ENCODE assay signal across 8 cellular contexts in genomic region chr22:20084547-20085413, GRCh38. TPM values are rescaled to one million over a fixed set of nuclear protein-coding genes. Genes with fewer than 3 reads are reported as not detected.
DNase-seq lines count a peak whose midpoint lies in the region; ATAC-seq and TF ChIP-seq lines count a peak whose summit lies in the region.

No MANE protein-coding gene starts in this region.

- H3K36me3 Mint-ChIP-seq in activated CD8-positive, alpha-beta T cell treated with anti-CD3 and anti-CD28 coated beads for 36 hours (ENCODE audit: low read depth) = peaks cover 48% of the 10 kb centered on the region
- H3K36me3 Mint-ChIP-seq in activated T-helper 17 cell treated with anti-CD3 and anti-CD28 coated beads, Interleukin-2, amount 50 U/mL, for 72 hours (ENCODE audit: low read depth) = peaks cover 55% of the 10 kb centered on the region

- H3K27me3 ChIP-seq in BJ (ENCODE audit: control insufficient read depth, insufficient read depth, low read length) = no peaks in the 10 kb centered on the region

- ATAC-seq in activated CD8-positive, alpha-beta T cell treated with anti-CD3 and anti-CD28 coated beads for 36 hours = no peak
- no peak for ATAC-seq in HG03571 (IDR thresholded peaks at IDR 0.05; ENCODE audit: unreplicated experiment)
- ATAC-seq in activated T-helper 17 cell treated with anti-CD3 and anti-CD28 coated beads, Interleukin-2, amount 50 U/mL, for 72 hours (replicated peaks) = no peak

- H3K27ac Mint-ChIP-seq in activated CD8-positive, alpha-beta T cell treated with anti-CD3 and anti-CD28 coated beads for 36 hours = peak overlapping the region; percentile 14
- H3K27ac Mint-ChIP-seq in activated T-helper 17 cell treated with anti-CD3 and anti-CD28 coated beads, Interleukin-2, amount 50 U/mL, for 72 hours = no peak overlapping the region

- CTCF ChIA-PET in BJ (lab: Yijun Ruan, JAX) = interaction anchor here (1.2 kb wide), 1 partner anchor 27 kb away, joined by 4 read pairs; no protein-coding TSS in a partner anchor
- CTCF ChIA-PET in activated CD8-positive, alpha-beta T cell treated with anti-CD3 and anti-CD28 coated beads for 36 hours (lab: Charles Lee) = interaction anchor here (0.7 to 2.4 kb wide), 5 partner anchors 11 to 69 kb away, joined by 3 to 10 read pairs (median 3); no protein-coding TSS in a partner anchor

- DNase-seq in BJ (ENCODE audit: low read depth) (no peak), GM20000 (ENCODE audit: low spot score) (no peak), left kidney (ENCODE audit: low read depth, low spot score) (peak; percentile 60), DMS153 (lab: John Stamatoyannopoulos, UW) (no peak), NCI-H526 treated with DMSO at 0.1 percent for 48 hours (lab: John Stamatoyannopoulos, UW) (no peak)
- peak; percentile 57 for DNase-seq in activated CD8-positive, alpha-beta T cell treated with anti-CD3 and anti-CD28 coated beads for 36 hours

- H3K36me3 ChIP-seq in BJ (ENCODE audit: control insufficient read depth, insufficient read depth, low read length) = peaks cover 24% of the 10 kb centered on the region

- H3K4me1 Mint-ChIP-seq in activated CD8-positive, alpha-beta T cell treated with anti-CD3 and anti-CD28 coated beads for 36 hours (ENCODE audit: low read depth) = peaks cover 68% of the 10 kb centered on the region
- peaks cover 36% of the 10 kb centered on the region for H3K4me1 Mint-ChIP-seq in activated T-helper 17 cell treated with anti-CD3 and anti-CD28 coated beads, Interleukin-2, amount 50 U/mL, for 72 hours

- no peak overlapping the region for H3K4me3 Mint-ChIP-seq in activated CD8-positive, alpha-beta T cell treated with anti-CD3 and anti-CD28 coated beads for 36 hours
- no peak overlapping the region for H3K4me3 Mint-ChIP-seq in activated T-helper 17 cell treated with anti-CD3 and anti-CD28 coated beads, Interleukin-2, amount 50 U/mL, for 72 hours

- H3K9me3 Mint-ChIP-seq in activated CD8-positive, alpha-beta T cell treated with anti-CD3 and anti-CD28 coated beads for 36 hours = no peaks in the 10 kb centered on the region
- no peaks in the 10 kb centered on the region for H3K9me3 Mint-ChIP-seq in activated T-helper 17 cell treated with anti-CD3 and anti-CD28 coated beads, Interleukin-2, amount 50 U/mL, for 72 hours

- no peak overlapping the region for H3K4me3 ChIP-seq in BJ (ENCODE audit: low read depth, low read length)

- H3K27me3 Mint-ChIP-seq in activated CD8-positive, alpha-beta T cell treated with anti-CD3 and anti-CD28 coated beads for 36 hours = no peaks in the 10 kb centered on the region
- no peaks in the 10 kb centered on the region for H3K27me3 Mint-ChIP-seq in activated T-helper 17 cell treated with anti-CD3 and anti-CD28 coated beads, Interleukin-2, amount 50 U/mL, for 72 hours

- POLR2A ChIA-PET in BJ (lab: Charles Lee) = no interaction called here
- POLR2A ChIA-PET in activated CD8-positive, alpha-beta T cell treated with anti-CD3 and anti-CD28 coated beads for 36 hours (lab: Charles Lee) = interaction anchor here (0.6 to 1.5 kb wide), 4 partner anchors 24 to 46 kb away, joined by 3 to 5 read pairs (median 3); no protein-coding TSS in a partner anchor

- peak; percentile 37 for TF ChIP-seq CTCF in BJ (IDR thresholded peaks at IDR 0.05; ENCODE audit: insufficient read depth, low read depth, low read length)
- peak; percentile 22 for TF ChIP-seq CTCF in GM20000 (IDR thresholded peaks at IDR 0.05; ENCODE audit: extremely low read depth, missing control alignments)
- peak; percentile 54 for TF ChIP-seq CTCF in activated CD8-positive, alpha-beta T cell treated with anti-CD3 and anti-CD28 coated beads for 36 hours (IDR thresholded peaks at IDR 0.05)

- intact Hi-C loops in activated CD8-positive, alpha-beta T cell treated with anti-CD3 and anti-CD28 coated beads for 36 hours (cut with micrococcal nuclease) = loop anchor here (5.0 kb wide), 1 partner anchor 33 kb away; the partner anchor contains the start of genes RANBP1 and TRMT2A

RNA-seq across cellular contexts. Expression of gene DGCR8, which starts 4.7 kb away (rescaled TPM):
- polyA plus RNA-seq in BJ (2011; rRNA removed) = 16.3 and 21.3 TPM in 2 replicates
- polyA minus RNA-seq in BJ (2011; rRNA and poly(A)+ RNA removed) = 15.7 and 18.3 TPM in 2 replicates
- total RNA-seq in activated CD8-positive, alpha-beta T cell treated with anti-CD3 and anti-CD28 coated beads for 36 hours = 10 to 100 TPM; 35.0 to 38.8 TPM
- total RNA-seq in activated T-helper 17 cell treated with anti-CD3 and anti-CD28 coated beads, Interleukin-2, amount 50 U/mL, for 72 hours = 10 to 100 TPM; 42.8 to 43.2 TPM

RNA-seq across cellular contexts. Expression of gene RANBP1, which starts 31.1 kb away (rescaled TPM):
- 164 and 166 TPM in 2 replicates for polyA plus RNA-seq in BJ (2011; rRNA removed)
- 69.5 and 109 TPM in 2 replicates for polyA minus RNA-seq in BJ (2011; rRNA and poly(A)+ RNA removed)
- 100 to 1,000 TPM; 411 to 412 TPM for total RNA-seq in activated CD8-positive, alpha-beta T cell treated with anti-CD3 and anti-CD28 coated beads for 36 hours
- 100 to 1,000 TPM; 187 to 421 TPM for total RNA-seq in activated T-helper 17 cell treated with anti-CD3 and anti-CD28 coated beads, Interleukin-2, amount 50 U/mL, for 72 hours

RNA-seq across cellular contexts. Expression of gene TRMT2A, which starts 32.2 kb away (rescaled TPM):
- 20.1 and 34.2 TPM in 2 replicates for polyA plus RNA-seq in BJ (2011; rRNA removed)
- polyA minus RNA-seq in BJ (2011; rRNA and poly(A)+ RNA removed) = 32.0 and 49.5 TPM in 2 replicates
- total RNA-seq in activated CD8-positive, alpha-beta T cell treated with anti-CD3 and anti-CD28 coated beads for 36 hours = 100 to 1,000 TPM; 101 to 105 TPM
- total RNA-seq in activated T-helper 17 cell treated with anti-CD3 and anti-CD28 coated beads, Interleukin-2, amount 50 U/mL, for 72 hours = 100 to 1,000 TPM in 1 of 2 donors, 10 to 100 TPM in 1; 71.7 to 110 TPM

RNA-seq across cellular contexts. Expression of gene ZDHHC8, which starts 46.8 kb away (rescaled TPM):
- 15.1 and 32.2 TPM in 2 replicates for polyA plus RNA-seq in BJ (2011; rRNA removed)
- 13.5 and 17.6 TPM in 2 replicates for polyA minus RNA-seq in BJ (2011; rRNA and poly(A)+ RNA removed)
- total RNA-seq in activated CD8-positive, alpha-beta T cell treated with anti-CD3 and anti-CD28 coated beads for 36 hours = 10 to 100 TPM; 44.5 to 44.8 TPM
- total RNA-seq in activated T-helper 17 cell treated with anti-CD3 and anti-CD28 coated beads, Interleukin-2, amount 50 U/mL, for 72 hours = 10 to 100 TPM; 23.4 to 59.7 TPM

Comparison
In these comparisons a context has a peak if more than half of its experiments do, and no peak if none do; other contexts are left out.
1. DNase-seq: peak in activated CD8-positive, alpha-beta T cell treated with anti-CD3 and anti-CD28 coated beads for 36 hours (single experiment) and left kidney (single experiment); none in BJ (single experiment), GM20000 (single experiment), DMS153 (single experiment) and NCI-H526 treated with DMSO at 0.1 percent for 48 hours (single experiment).
2. Peak in every context shown above with its lines, with median percentiles within 50 percentile points of each other: CTCF ChIP-seq.